Comparison of ENCODE assay signal across 2 cellular contexts in the genomic region with DNA sequence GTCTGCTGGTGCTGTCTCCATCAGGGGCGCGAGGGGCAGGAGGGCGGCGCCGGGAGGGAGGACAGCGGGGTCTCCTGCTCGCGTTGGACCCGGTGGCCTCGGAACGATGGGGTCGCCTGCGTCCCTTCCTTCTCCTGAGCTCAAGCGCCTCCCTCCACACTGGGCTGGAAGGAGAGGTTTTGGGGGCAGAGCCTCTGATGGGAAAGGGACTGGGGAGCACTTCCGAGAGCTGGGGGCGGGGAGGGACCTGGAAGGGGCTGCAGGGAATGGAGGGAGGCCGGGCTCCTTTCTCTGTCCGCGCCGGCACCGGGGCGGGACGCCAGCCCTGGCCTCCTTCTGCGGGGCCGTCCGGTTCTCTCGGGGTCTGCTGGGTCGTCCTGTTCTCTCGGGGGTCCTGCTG.
TF ChIP-seq lines count a peak whose summit lies in the region.

No MANE protein-coding gene starts in this region.

TF ChIP-seq in K562, 482 proteins besides CTCF, POLR2A, EP300 and RAD21:
- TF ChIP-seq ZNF263 (CRISPR knock-in tag; IDR thresholded peaks at IDR 0.05; ENCODE audit: borderline replicate concordance), result peak; percentile 68; the same call in 1 of the 2 replicates

TF ChIP-seq in HepG2, 621 proteins besides CTCF, POLR2A, EP300 and RAD21:
- TF ChIP-seq ZNF263 (CRISPR knock-in tag; IDR thresholded peaks at IDR 0.05) (peak; percentile 73), ZFX (CRISPR knock-in tag; IDR thresholded peaks at IDR 0.05; ENCODE audit: low read depth) (0 out of 2 replicates have a peak, but pooled peaks have one; percentile 13)
- TF ChIP-seq, protein P1, sequence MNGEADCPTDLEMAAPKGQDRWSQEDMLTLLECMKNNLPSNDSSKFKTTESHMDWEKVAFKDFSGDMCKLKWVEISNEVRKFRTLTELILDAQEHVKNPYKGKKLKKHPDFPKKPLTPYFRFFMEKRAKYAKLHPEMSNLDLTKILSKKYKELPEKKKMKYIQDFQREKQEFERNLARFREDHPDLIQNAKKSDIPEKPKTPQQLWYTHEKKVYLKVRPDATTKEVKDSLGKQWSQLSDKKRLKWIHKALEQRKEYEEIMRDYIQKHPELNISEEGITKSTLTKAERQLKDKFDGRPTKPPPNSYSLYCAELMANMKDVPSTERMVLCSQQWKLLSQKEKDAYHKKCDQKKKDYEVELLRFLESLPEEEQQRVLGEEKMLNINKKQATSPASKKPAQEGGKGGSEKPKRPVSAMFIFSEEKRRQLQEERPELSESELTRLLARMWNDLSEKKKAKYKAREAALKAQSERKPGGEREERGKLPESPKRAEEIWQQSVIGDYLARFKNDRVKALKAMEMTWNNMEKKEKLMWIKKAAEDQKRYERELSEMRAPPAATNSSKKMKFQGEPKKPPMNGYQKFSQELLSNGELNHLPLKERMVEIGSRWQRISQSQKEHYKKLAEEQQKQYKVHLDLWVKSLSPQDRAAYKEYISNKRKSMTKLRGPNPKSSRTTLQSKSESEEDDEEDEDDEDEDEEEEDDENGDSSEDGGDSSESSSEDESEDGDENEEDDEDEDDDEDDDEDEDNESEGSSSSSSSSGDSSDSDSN (CRISPR knock-in tag; IDR thresholded peaks at IDR 0.05), result 0 out of 2 replicates have a peak, but pooled peaks have one; percentile 22
- TF ChIP-seq, protein P2, sequence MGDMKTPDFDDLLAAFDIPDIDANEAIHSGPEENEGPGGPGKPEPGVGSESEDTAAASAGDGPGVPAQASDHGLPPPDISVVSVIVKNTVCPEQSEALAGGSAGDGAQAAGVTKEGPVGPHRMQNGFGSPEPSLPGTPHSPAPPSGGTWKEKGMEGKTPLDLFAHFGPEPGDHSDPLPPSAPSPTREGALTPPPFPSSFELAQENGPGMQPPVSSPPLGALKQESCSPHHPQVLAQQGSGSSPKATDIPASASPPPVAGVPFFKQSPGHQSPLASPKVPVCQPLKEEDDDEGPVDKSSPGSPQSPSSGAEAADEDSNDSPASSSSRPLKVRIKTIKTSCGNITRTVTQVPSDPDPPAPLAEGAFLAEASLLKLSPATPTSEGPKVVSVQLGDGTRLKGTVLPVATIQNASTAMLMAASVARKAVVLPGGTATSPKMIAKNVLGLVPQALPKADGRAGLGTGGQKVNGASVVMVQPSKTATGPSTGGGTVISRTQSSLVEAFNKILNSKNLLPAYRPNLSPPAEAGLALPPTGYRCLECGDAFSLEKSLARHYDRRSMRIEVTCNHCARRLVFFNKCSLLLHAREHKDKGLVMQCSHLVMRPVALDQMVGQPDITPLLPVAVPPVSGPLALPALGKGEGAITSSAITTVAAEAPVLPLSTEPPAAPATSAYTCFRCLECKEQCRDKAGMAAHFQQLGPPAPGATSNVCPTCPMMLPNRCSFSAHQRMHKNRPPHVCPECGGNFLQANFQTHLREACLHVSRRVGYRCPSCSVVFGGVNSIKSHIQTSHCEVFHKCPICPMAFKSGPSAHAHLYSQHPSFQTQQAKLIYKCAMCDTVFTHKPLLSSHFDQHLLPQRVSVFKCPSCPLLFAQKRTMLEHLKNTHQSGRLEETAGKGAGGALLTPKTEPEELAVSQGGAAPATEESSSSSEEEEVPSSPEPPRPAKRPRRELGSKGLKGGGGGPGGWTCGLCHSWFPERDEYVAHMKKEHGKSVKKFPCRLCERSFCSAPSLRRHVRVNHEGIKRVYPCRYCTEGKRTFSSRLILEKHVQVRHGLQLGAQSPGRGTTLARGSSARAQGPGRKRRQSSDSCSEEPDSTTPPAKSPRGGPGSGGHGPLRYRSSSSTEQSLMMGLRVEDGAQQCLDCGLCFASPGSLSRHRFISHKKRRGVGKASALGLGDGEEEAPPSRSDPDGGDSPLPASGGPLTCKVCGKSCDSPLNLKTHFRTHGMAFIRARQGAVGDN (CRISPR knock-in tag; IDR thresholded peaks at IDR 0.05), result peak; percentile 39
TF ChIP-seq in HepG2: peak in this region for 4; not testable (repeated sequence) for 617.
